Comparison of ENCODE assay signal across 9 cellular contexts in genomic region chr22:46269564-46269963, GRCh38. TPM values are rescaled to one million over a fixed set of nuclear protein-coding genes. Genes with fewer than 3 reads are reported as not detected.
A peak's percentile ranks its signal among the peaks of the same experiment; 100 is the strongest.
DNase-seq lines count a peak whose midpoint lies in the region; ATAC-seq and TF ChIP-seq lines count a peak whose summit lies in the region.
"Had no signal": no experiment of that assay in that cellular context is flagged by ENCODE, and none has a peak within 500 bp of the region (broad histone marks: within the 10 kb centered on the region; RNA-seq: fewer than 3 reads in every experiment).

No MANE protein-coding gene starts in this region.

- H3K23ac ChIP-seq in H9 (ENCODE audit: insufficient read length, low read depth, low read length): no peak overlapping the region

- no peak overlapping the region for H2BK15ac ChIP-seq in H9 (ENCODE audit: low read depth, low read length)

- no peak overlapping the region for H3K4me2 ChIP-seq in H9 (ENCODE audit: insufficient read depth, insufficient read length, low read length)

- H3K4me1 Mint-ChIP-seq in CD4-positive, alpha-beta T cell (ENCODE audit: low read depth): peaks cover 20% of the 10 kb centered on the region
- H3K4me1 Mint-ChIP-seq in H9 (peaks cover 8 to 9% of the 10 kb centered on the region in 2 experiments), nephron (peaks cover 6% of the 10 kb centered on the region)

- H4K5ac ChIP-seq in H9 (ENCODE audit: insufficient read length, low read depth, low read length): no peak overlapping the region

- no CpG with 5 or more reads among the region's 11 CpGs for WGBS in H9 (ENCODE audit: extremely low coverage, insufficient read length, low lambda C conversion rate)

- no peak overlapping the region for H3K56ac ChIP-seq in H9 (ENCODE audit: insufficient read length, low read depth, low read length)

- POLR2A ChIA-PET in CD4-positive, alpha-beta T cell (lab: Charles Lee): interaction anchor here (0.9 kb wide), 1 partner anchor 9 kb away, joined by 3 read pairs; no protein-coding TSS in a partner anchor

- H3K27ac Mint-ChIP-seq in CD4-positive, alpha-beta T cell: no peak overlapping the region
- H3K27ac Mint-ChIP-seq in H9 (no peak overlapping the region), nephron (peak overlapping the region in 1 of 3 experiments; percentile 63)

- H3K27me3 ChIP-seq in CD4-positive, alpha-beta T cell (ENCODE audit: control insufficient read depth, insufficient read depth, low read length): no peaks in the 10 kb centered on the region
- no peaks in the 10 kb centered on the region; the same call in 1 of the 2 replicates for H3K27me3 ChIP-seq in H9 (ENCODE audit: insufficient read depth, low read length)
- H3K27me3 ChIP-seq: SJSA1 had no signal

- no peak for DNase-seq in CD4-positive, alpha-beta T cell
- no peak for DNase-seq in H9
- peak; percentile 10 for DNase-seq in dermis blood vessel endothelial cell
- no peak for DNase-seq in stimulated activated naive CD4-positive, alpha-beta T cell treated with Interleukin-2 at 50 U/mL for 16 hours (lab: John Stamatoyannopoulos, UW)
- no peak for DNase-seq in effector CD4-positive, alpha-beta T cell
- no peak for DNase-seq in NCI-H2227 treated with DMSO at 0.1 percent for 48 hours (lab: John Stamatoyannopoulos, UW)
- DNase-seq: activated CD4-positive, alpha-beta T cell treated with anti-CD3 and anti-CD28 coated beads for 1 hour had no signal

- ATAC-seq in CD4-positive, alpha-beta T cell (ENCODE audit: poor library complexity): no peak

- H3K9ac ChIP-seq in H9 (ENCODE audit: extremely low read depth, insufficient read length, low read length): no peak overlapping the region

- no peaks in the 10 kb centered on the region for H3K36me3 Mint-ChIP-seq in CD4-positive, alpha-beta T cell (ENCODE audit: low read depth)
- peaks cover 14 to 35% (median 32%) of the 10 kb centered on the region in 3 experiments for H3K36me3 Mint-ChIP-seq in H9 (ENCODE audit: insufficient read depth in 1 of 3, low read depth in 3 of 3)
- peaks cover 28% of the 10 kb centered on the region for H3K36me3 Mint-ChIP-seq in nephron (ENCODE audit: low read depth)

- no peak for TF ChIP-seq CTCF in CD4-positive, alpha-beta T cell (IDR thresholded peaks at IDR 0.05)
- TF ChIP-seq CTCF in H9 (conservative IDR thresholded peaks at IDR 0.05) (no peak), nephron (IDR thresholded peaks at IDR 0.05; ENCODE audit: unreplicated experiment in 3 of 3) (no peak)

- H2AK5ac ChIP-seq in H9 (ENCODE audit: insufficient read length, low read length): no peak overlapping the region

- no peak overlapping the region for H3K14ac ChIP-seq in H9 (ENCODE audit: insufficient read depth, low read length)

- H2BK12ac ChIP-seq in H9 (ENCODE audit: insufficient read length, low read depth, low read length): no peak overlapping the region

- H3K4me3 Mint-ChIP-seq in CD4-positive, alpha-beta T cell: peak overlapping the region; percentile 82
- peak overlapping the region; percentile 11 to 20; a peak in 1 of 5 replicates for H3K4me3 Mint-ChIP-seq in H9
- peak overlapping the region; percentile 77 to 96 (median 96) for H3K4me3 Mint-ChIP-seq in nephron

- intact Hi-C loops in CD4-positive, alpha-beta T cell (cut with DNase I, micrococcal nuclease): no loop called here

- H3K79me1 ChIP-seq in H9 (ENCODE audit: insufficient read depth, low read depth, low read length, poor library complexity, severe bottlenecking): no peaks in the 10 kb centered on the region

- H2BK5ac ChIP-seq in H9 (ENCODE audit: insufficient read length, low read length): no peak overlapping the region

- H3T11ph ChIP-seq in H9 (ENCODE audit: low read length): no peak overlapping the region

- no peak overlapping the region for H3K4ac ChIP-seq in H9 (ENCODE audit: low read depth, low read length)

- no peak overlapping the region for H2BK20ac ChIP-seq in H9 (ENCODE audit: low read depth, low read length, poor library complexity, severe bottlenecking)

- no peak overlapping the region for H4K8ac ChIP-seq in H9 (replicated peaks; ENCODE audit: insufficient read length, low read depth, low read length)

- CTCF ChIA-PET in CD4-positive, alpha-beta T cell (lab: Charles Lee): no interaction called here

- H3K9me3 ChIP-seq in CD4-positive, alpha-beta T cell (ENCODE audit: control insufficient read depth, low read length): no peaks in the 10 kb centered on the region
- no peaks in the 10 kb centered on the region for H3K9me3 ChIP-seq in H9 (ENCODE audit: control insufficient read depth, low read depth, low read length)

- no peak overlapping the region for H2BK120ac ChIP-seq in H9 (ENCODE audit: low read depth, low read length, poor library complexity, severe bottlenecking)

- H4K20me1 ChIP-seq in H9 (ENCODE audit: control insufficient read depth, insufficient read depth, insufficient read length): peaks cover 4% of the 10 kb centered on the region

- peaks cover 6% of the 10 kb centered on the region for H3K23me2 ChIP-seq in H9 (ENCODE audit: insufficient read length, low read depth, low read length, poor library complexity, severe bottlenecking)

- no peaks in the 10 kb centered on the region for H3K4me1 ChIP-seq in H9 (ENCODE audit: insufficient read depth, low read length)

- no peak overlapping the region for H2AFZ ChIP-seq in H9 (ENCODE audit: low read length)

- H3K27me3 Mint-ChIP-seq in CD4-positive, alpha-beta T cell: peaks cover 30% of the 10 kb centered on the region
- peaks cover 27% of the 10 kb centered on the region for H3K27me3 Mint-ChIP-seq in H9 (ENCODE audit: low read depth)
- peaks cover 26% of the 10 kb centered on the region for H3K27me3 Mint-ChIP-seq in nephron (ENCODE audit: low read depth)

- no peak overlapping the region for H4K91ac ChIP-seq in H9 (ENCODE audit: insufficient read length, low read depth, low read length)

- no peaks in the 10 kb centered on the region for H3K9me3 Mint-ChIP-seq in CD4-positive, alpha-beta T cell
- H3K9me3 Mint-ChIP-seq in H9 (peaks cover 22% of the 10 kb centered on the region in 2 experiments), nephron (peaks cover 13% of the 10 kb centered on the region)

- no peaks in the 10 kb centered on the region for H3K79me2 ChIP-seq in H9 (ENCODE audit: insufficient read depth, low read length)

- H3K27ac ChIP-seq in CD4-positive, alpha-beta T cell (ENCODE audit: low read depth, low read length): no peak overlapping the region
- H3K27ac ChIP-seq in H9 (ENCODE audit: insufficient read length, low read depth, low read length): no peak overlapping the region
- H3K27ac ChIP-seq: SJSA1 had no signal

- no peak overlapping the region for H3K18ac ChIP-seq in H9 (ENCODE audit: insufficient read length, low read depth, low read length)

RNA-seq across cellular contexts. Expression of gene TTC38, which starts 1.8 kb away (rescaled TPM):
- 1 to 10 TPM; 1.8 to 2.7 TPM for total RNA-seq in CD4-positive, alpha-beta T cell
- 30.2 and 31.5 TPM in 2 replicates for total RNA-seq in H9 (2021)
- 34.9 and 50.9 TPM in 2 replicates for total RNA-seq in dermis blood vessel endothelial cell

RNA-seq across cellular contexts. Expression of gene PKDREJ, which starts 6.4 kb away (rescaled TPM):
- total RNA-seq in CD4-positive, alpha-beta T cell: not detected
- total RNA-seq in H9 (2021) (0.04 and 0.09 TPM in 2 replicates), dermis blood vessel endothelial cell (under 0.01 TPM in 1 of 2 replicates, not detected in the other)
- total RNA-seq: SJSA1 had no signal

RNA-seq across cellular contexts. Expression of gene CDPF1, which starts 19.5 kb away (rescaled TPM):
- total RNA-seq in CD4-positive, alpha-beta T cell: 1 to 10 TPM; 1.6 to 2.6 TPM
- 8.1 and 8.5 TPM in 2 replicates for total RNA-seq in H9 (2021)
- 10.6 and 12.4 TPM in 2 replicates for total RNA-seq in dermis blood vessel endothelial cell

RNA-seq across cellular contexts. Expression of gene GTSE1, which starts 27.1 kb away (rescaled TPM):
- total RNA-seq in CD4-positive, alpha-beta T cell: under 1 TPM; 0.14 to 0.89 TPM
- 40.6 and 42.6 TPM in 2 replicates for total RNA-seq in H9 (2021)
- 2.7 and 15.6 TPM in 2 replicates for total RNA-seq in dermis blood vessel endothelial cell

Comparison
In these comparisons a context has a peak if more than half of its experiments do, and no peak if none do; other contexts are left out.
1. H3K4me3 Mint-ChIP-seq: peak in every context shown above with its lines; median percentile 96 in nephron; 82 in CD4-positive, alpha-beta T cell; 16 in H9.